ENCODE assay signal across 1 cellular context in the genomic region with DNA sequence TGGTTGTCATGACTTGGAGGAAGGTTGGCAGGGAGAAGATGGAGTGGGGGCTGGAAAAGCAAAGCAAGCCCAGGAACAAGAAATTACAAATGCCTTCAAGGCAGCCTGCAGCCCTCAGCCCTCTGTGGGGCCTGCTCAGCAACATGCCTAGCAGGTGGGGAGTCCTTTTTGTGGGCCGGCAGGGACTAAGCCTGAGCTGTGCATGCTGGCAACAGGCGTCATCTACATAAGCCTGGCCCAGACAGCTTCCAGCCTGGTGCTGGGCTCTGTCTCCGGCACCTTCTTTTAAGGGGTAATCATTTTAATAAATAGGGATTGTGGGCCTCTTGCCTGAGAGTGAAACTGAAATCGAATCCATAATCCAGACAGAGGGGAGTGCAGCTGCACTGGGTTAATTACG.
TF ChIP-seq lines count a peak whose summit lies in the region.

No MANE protein-coding gene starts in this region.

TF ChIP-seq in GM23338, 12 proteins besides CTCF, POLR2A, EP300 and RAD21 (continued from another document):
- TF ChIP-seq ZNF462 (CRISPR knock-in tag; IDR thresholded peaks at IDR 0.05) (no peak), STAT1 (IDR thresholded peaks at IDR 0.05; ENCODE audit: unreplicated experiment) (no peak), POLR2AphosphoS5 (IDR thresholded peaks at IDR 0.05; ENCODE audit: low read depth) (no peak), EZH2phosphoT487 (IDR thresholded peaks at IDR 0.05; ENCODE audit: unreplicated experiment) (no peak), JUNB (IDR thresholded peaks at IDR 0.05; ENCODE audit: unreplicated experiment) (no peak), CREB1 (CRISPR knock-in tag; IDR thresholded peaks at IDR 0.05; ENCODE audit: low read depth) (no peak), EZH2 (IDR thresholded peaks at IDR 0.05; ENCODE audit: low read depth, unreplicated experiment) (no peak), NANOG (IDR thresholded peaks at IDR 0.05; ENCODE audit: borderline replicate concordance) (no peak), ZNF331 (CRISPR knock-in tag; IDR thresholded peaks at IDR 0.05; ENCODE audit: low read depth) (no peak)
- TF ChIP-seq, protein P1, sequence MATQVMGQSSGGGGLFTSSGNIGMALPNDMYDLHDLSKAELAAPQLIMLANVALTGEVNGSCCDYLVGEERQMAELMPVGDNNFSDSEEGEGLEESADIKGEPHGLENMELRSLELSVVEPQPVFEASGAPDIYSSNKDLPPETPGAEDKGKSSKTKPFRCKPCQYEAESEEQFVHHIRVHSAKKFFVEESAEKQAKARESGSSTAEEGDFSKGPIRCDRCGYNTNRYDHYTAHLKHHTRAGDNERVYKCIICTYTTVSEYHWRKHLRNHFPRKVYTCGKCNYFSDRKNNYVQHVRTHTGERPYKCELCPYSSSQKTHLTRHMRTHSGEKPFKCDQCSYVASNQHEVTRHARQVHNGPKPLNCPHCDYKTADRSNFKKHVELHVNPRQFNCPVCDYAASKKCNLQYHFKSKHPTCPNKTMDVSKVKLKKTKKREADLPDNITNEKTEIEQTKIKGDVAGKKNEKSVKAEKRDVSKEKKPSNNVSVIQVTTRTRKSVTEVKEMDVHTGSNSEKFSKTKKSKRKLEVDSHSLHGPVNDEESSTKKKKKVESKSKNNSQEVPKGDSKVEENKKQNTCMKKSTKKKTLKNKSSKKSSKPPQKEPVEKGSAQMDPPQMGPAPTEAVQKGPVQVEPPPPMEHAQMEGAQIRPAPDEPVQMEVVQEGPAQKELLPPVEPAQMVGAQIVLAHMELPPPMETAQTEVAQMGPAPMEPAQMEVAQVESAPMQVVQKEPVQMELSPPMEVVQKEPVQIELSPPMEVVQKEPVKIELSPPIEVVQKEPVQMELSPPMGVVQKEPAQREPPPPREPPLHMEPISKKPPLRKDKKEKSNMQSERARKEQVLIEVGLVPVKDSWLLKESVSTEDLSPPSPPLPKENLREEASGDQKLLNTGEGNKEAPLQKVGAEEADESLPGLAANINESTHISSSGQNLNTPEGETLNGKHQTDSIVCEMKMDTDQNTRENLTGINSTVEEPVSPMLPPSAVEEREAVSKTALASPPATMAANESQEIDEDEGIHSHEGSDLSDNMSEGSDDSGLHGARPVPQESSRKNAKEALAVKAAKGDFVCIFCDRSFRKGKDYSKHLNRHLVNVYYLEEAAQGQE (IDR thresholded peaks at IDR 0.05; ENCODE audit: unreplicated experiment), result no peak
